ENCODE assay signal across 28 cellular contexts in genomic region chr20:41121399-41121798, GRCh38. TPM values are rescaled to one million over a fixed set of nuclear protein-coding genes. Genes with fewer than 3 reads are reported as not detected.
DNase-seq lines count a peak whose midpoint lies in the region; ATAC-seq and TF ChIP-seq lines count a peak whose summit lies in the region.
"Had no signal": no experiment of that assay in that cellular context is flagged by ENCODE, and none has a peak within 500 bp of the region (broad histone marks: within the 10 kb centered on the region; RNA-seq: fewer than 3 reads in every experiment).

No MANE protein-coding gene starts in this region.

- DNase-seq in CD4-positive, CD25-positive, alpha-beta regulatory T cell, result peak in 1 of 3 donors; percentile 36
- DNase-seq in CD4-positive, alpha-beta memory T cell, result peak in 1 of 5 donors; percentile 14
- DNase-seq in activated T-helper 1 cell treated with anti-CD3 and anti-CD28 coated beads, Interleukin-12 subunit alpha, Interleukin-12 subunit beta, Interleukin-2, Interleukin-4 antibody, amounts not matched to agents 30 ng/mL and 10 ng/mL and 1 ng/mL, durations not matched to agents 14 hours and 24 hours and 36 hours (ENCODE audit: low spot score), result no peak
- DNase-seq in endothelial cell (ENCODE audit: low spot score), result no peak
- no peak for DNase-seq in NCI-H526 treated with DMSO at 0.1 percent for 48 hours (lab: John Stamatoyannopoulos, UW)
- no peak for DNase-seq in NCI-H345 treated with DMSO at 0.1 percent for 48 hours (lab: John Stamatoyannopoulos, UW; ENCODE audit: unreplicated experiment)
- DNase-seq: activated effector memory CD4-positive, alpha-beta T cell treated with Interleukin-2 at 50 U/mL for 16 hours; aorta; C1 segment of cervical spinal cord; cortex of kidney; endodermal cell; GM23248; KBM-7; left colon; MG63; NCI-H1417; NCI-H2081; NCI-H226; NCI-H748 treated with DMSO at 0.1 percent for 48 hours; Peyer's patch; SIG-M5; stimulated activated CD4-positive, alpha-beta T cell treated with anti-CD3 and anti-CD28 coated beads, Interleukin-4, amount 100 ng/mL, for 24 hours; stimulated activated naive B cell treated with anti-CD40 and anti-IgM and Interleukin-4, amounts not matched to agents 10 μg/mL and 1 μg/mL and 100 μg/mL, for 72 hours; SW 1271 had no signal

- intact Hi-C loops in CD4-positive, alpha-beta memory T cell (cut with micrococcal nuclease), result no loop called here
- intact Hi-C loops in activated T-helper 1 cell treated with anti-CD3 and anti-CD28 coated beads, Interleukin-12 subunit alpha, Interleukin-12 subunit beta, Interleukin-2, Interleukin-4 antibody, amounts not matched to agents 30 ng/mL and 10 ng/mL and 1 ng/mL, durations not matched to agents 14 hours and 24 hours and 36 hours (cut with micrococcal nuclease), result no loop called here

- peaks cover 5 to 17% (median 11%) of the 10 kb centered on the region in 4 donors for H3K4me1 Mint-ChIP-seq in CD4-positive, CD25-positive, alpha-beta regulatory T cell
- H3K4me1 Mint-ChIP-seq in CD4-positive, alpha-beta memory T cell, result peaks cover 5 to 15% (median 10%) of the 10 kb centered on the region in 4 donors
- peaks cover 9% of the 10 kb centered on the region for H3K4me1 Mint-ChIP-seq in activated T-helper 1 cell treated with anti-CD3 and anti-CD28 coated beads, Interleukin-12 subunit alpha, Interleukin-12 subunit beta, Interleukin-2, Interleukin-4 antibody, amounts not matched to agents 30 ng/mL and 10 ng/mL and 1 ng/mL, durations not matched to agents 14 hours and 24 hours and 36 hours (ENCODE audit: low read depth)
- no peaks in the 10 kb centered on the region for H3K4me1 Mint-ChIP-seq in endothelial cell (ENCODE audit: unreplicated experiment)
- H3K4me1 Mint-ChIP-seq: endodermal cell; stimulated activated naive B cell treated with anti-CD40 and anti-IgM and Interleukin-4, amounts not matched to agents 10 μg/mL and 1 μg/mL and 100 μg/mL, for 72 hours had no signal

- no peaks in the 10 kb centered on the region for H3K27me3 Mint-ChIP-seq in CD4-positive, CD25-positive, alpha-beta regulatory T cell
- no peaks in the 10 kb centered on the region for H3K27me3 Mint-ChIP-seq in CD4-positive, alpha-beta memory T cell
- H3K27me3 Mint-ChIP-seq in activated T-helper 1 cell treated with anti-CD3 and anti-CD28 coated beads, Interleukin-12 subunit alpha, Interleukin-12 subunit beta, Interleukin-2, Interleukin-4 antibody, amounts not matched to agents 30 ng/mL and 10 ng/mL and 1 ng/mL, durations not matched to agents 14 hours and 24 hours and 36 hours (ENCODE audit: insufficient read depth), result no peaks in the 10 kb centered on the region
- no peaks in the 10 kb centered on the region for H3K27me3 Mint-ChIP-seq in endothelial cell (ENCODE audit: unreplicated experiment)
- H3K27me3 Mint-ChIP-seq: stimulated activated naive B cell treated with anti-CD40 and anti-IgM and Interleukin-4, amounts not matched to agents 10 μg/mL and 1 μg/mL and 100 μg/mL, for 72 hours had no signal

- H3K4me3 ChIP-seq in CD4-positive, CD25-positive, alpha-beta regulatory T cell (ENCODE audit: low read depth, low read length), result peak overlapping the region; percentile 16
- no peak overlapping the region for H3K4me3 ChIP-seq in CD4-positive, alpha-beta memory T cell (ENCODE audit: low read length in 2 of 2)
- H3K4me3 ChIP-seq: GM23248, hepatocyte, MG63, Peyer's patch, right atrium auricular region, suprapubic skin had no signal

- POLR2A ChIA-PET in CD4-positive, alpha-beta memory T cell (lab: Charles Lee; ENCODE audit: partially characterized antibody), result interaction anchor here (0.9 kb wide), 1 partner anchor 11 kb away, joined by 4 read pairs; no protein-coding TSS in a partner anchor

- H3K27me3 ChIP-seq in CD4-positive, CD25-positive, alpha-beta regulatory T cell (ENCODE audit: control insufficient read depth, insufficient read depth, low read length), result no peaks in the 10 kb centered on the region
- H3K27me3 ChIP-seq in CD4-positive, alpha-beta memory T cell (ENCODE audit: insufficient read depth, low read length), result no peaks in the 10 kb centered on the region
- H3K27me3 ChIP-seq: hepatocyte, MG63, Peyer's patch, right atrium auricular region, suprapubic skin had no signal

- no peak for TF ChIP-seq CTCF in endothelial cell (IDR thresholded peaks at IDR 0.05; ENCODE audit: unreplicated experiment)

- peak overlapping the region in 2 of 4 donors; percentile 20 to 27 for H3K4me3 Mint-ChIP-seq in CD4-positive, CD25-positive, alpha-beta regulatory T cell
- peak overlapping the region in 1 of 8 donors; percentile 19 for H3K4me3 Mint-ChIP-seq in CD4-positive, alpha-beta memory T cell
- H3K4me3 Mint-ChIP-seq in activated T-helper 1 cell treated with anti-CD3 and anti-CD28 coated beads, Interleukin-12 subunit alpha, Interleukin-12 subunit beta, Interleukin-2, Interleukin-4 antibody, amounts not matched to agents 30 ng/mL and 10 ng/mL and 1 ng/mL, durations not matched to agents 14 hours and 24 hours and 36 hours, result no peak overlapping the region
- peak overlapping the region; percentile 4 for H3K4me3 Mint-ChIP-seq in endothelial cell (ENCODE audit: unreplicated experiment)
- H3K4me3 Mint-ChIP-seq: endodermal cell; stimulated activated naive B cell treated with anti-CD40 and anti-IgM and Interleukin-4, amounts not matched to agents 10 μg/mL and 1 μg/mL and 100 μg/mL, for 72 hours had no signal

- H3K36me3 Mint-ChIP-seq in CD4-positive, CD25-positive, alpha-beta regulatory T cell, result peaks cover 63% of the 10 kb centered on the region
- peaks cover 52 to 82% of the 10 kb centered on the region in 2 donors for H3K36me3 Mint-ChIP-seq in CD4-positive, alpha-beta memory T cell
- H3K36me3 Mint-ChIP-seq in activated T-helper 1 cell treated with anti-CD3 and anti-CD28 coated beads, Interleukin-12 subunit alpha, Interleukin-12 subunit beta, Interleukin-2, Interleukin-4 antibody, amounts not matched to agents 30 ng/mL and 10 ng/mL and 1 ng/mL, durations not matched to agents 14 hours and 24 hours and 36 hours (ENCODE audit: low read depth), result peaks cover 65% of the 10 kb centered on the region
- H3K36me3 Mint-ChIP-seq in endothelial cell (ENCODE audit: low read depth, unreplicated experiment), result peaks cover 52% of the 10 kb centered on the region

- peaks cover 8% of the 10 kb centered on the region for H3K4me1 ChIP-seq in CD4-positive, CD25-positive, alpha-beta regulatory T cell (ENCODE audit: control insufficient read depth, insufficient read depth, low read length, poor library complexity, severe bottlenecking)
- H3K4me1 ChIP-seq in CD4-positive, alpha-beta memory T cell (ENCODE audit: insufficient read depth, low read length), result no peaks in the 10 kb centered on the region
- H3K4me1 ChIP-seq: right atrium auricular region, suprapubic skin had no signal

- H3K9me3 ChIP-seq in CD4-positive, CD25-positive, alpha-beta regulatory T cell (ENCODE audit: control insufficient read depth in 2 of 2, low read length in 2 of 2), result no peaks in the 10 kb centered on the region
- H3K9me3 ChIP-seq in CD4-positive, alpha-beta memory T cell (ENCODE audit: control insufficient read depth in 1 of 2, low read length in 2 of 2), result no peaks in the 10 kb centered on the region
- H3K9me3 ChIP-seq: MG63, Peyer's patch, right atrium auricular region, suprapubic skin had no signal

- no peaks in the 10 kb centered on the region for H3K9me3 Mint-ChIP-seq in CD4-positive, CD25-positive, alpha-beta regulatory T cell
- no peaks in the 10 kb centered on the region for H3K9me3 Mint-ChIP-seq in CD4-positive, alpha-beta memory T cell
- H3K9me3 Mint-ChIP-seq in activated T-helper 1 cell treated with anti-CD3 and anti-CD28 coated beads, Interleukin-12 subunit alpha, Interleukin-12 subunit beta, Interleukin-2, Interleukin-4 antibody, amounts not matched to agents 30 ng/mL and 10 ng/mL and 1 ng/mL, durations not matched to agents 14 hours and 24 hours and 36 hours, result no peaks in the 10 kb centered on the region
- H3K9me3 Mint-ChIP-seq in endothelial cell (ENCODE audit: unreplicated experiment), result no peaks in the 10 kb centered on the region
- H3K9me3 Mint-ChIP-seq: endodermal cell; stimulated activated naive B cell treated with anti-CD40 and anti-IgM and Interleukin-4, amounts not matched to agents 10 μg/mL and 1 μg/mL and 100 μg/mL, for 72 hours had no signal

- peaks cover 70% of the 10 kb centered on the region for H3K36me3 ChIP-seq in CD4-positive, CD25-positive, alpha-beta regulatory T cell (ENCODE audit: control insufficient read depth, insufficient read depth, low read length)
- H3K36me3 ChIP-seq in CD4-positive, alpha-beta memory T cell (ENCODE audit: insufficient read depth, low read length), result peaks cover 60% of the 10 kb centered on the region

- ATAC-seq in CD4-positive, CD25-positive, alpha-beta regulatory T cell (ENCODE audit: low read depth in 2 of 2), result no peak
- ATAC-seq in HG02938 (IDR thresholded peaks at IDR 0.05; ENCODE audit: unreplicated experiment), result no peak
- ATAC-seq: left colon; stimulated activated naive B cell treated with anti-CD40 and anti-IgM and Interleukin-4, amounts not matched to agents 10 μg/mL and 1 μg/mL and 100 μg/mL, for 72 hours had no signal

- no peak overlapping the region for H3K27ac ChIP-seq in CD4-positive, CD25-positive, alpha-beta regulatory T cell (ENCODE audit: insufficient read depth, low read length, poor library complexity, severe bottlenecking)
- peak overlapping the region; percentile 6 for H3K27ac ChIP-seq in CD4-positive, alpha-beta memory T cell (ENCODE audit: low read depth, low read length)
- H3K27ac ChIP-seq: GM23248, hepatocyte, Peyer's patch, right atrium auricular region, suprapubic skin had no signal

- H3K27ac Mint-ChIP-seq in CD4-positive, CD25-positive, alpha-beta regulatory T cell, result peak overlapping the region; percentile 64 to 81 (median 79)
- peak overlapping the region in 6 of 7 donors; percentile 34 to 88 (median 72) for H3K27ac Mint-ChIP-seq in CD4-positive, alpha-beta memory T cell
- peak overlapping the region; percentile 69 for H3K27ac Mint-ChIP-seq in activated T-helper 1 cell treated with anti-CD3 and anti-CD28 coated beads, Interleukin-12 subunit alpha, Interleukin-12 subunit beta, Interleukin-2, Interleukin-4 antibody, amounts not matched to agents 30 ng/mL and 10 ng/mL and 1 ng/mL, durations not matched to agents 14 hours and 24 hours and 36 hours
- no peak overlapping the region for H3K27ac Mint-ChIP-seq in endothelial cell (ENCODE audit: unreplicated experiment)
- H3K27ac Mint-ChIP-seq: endodermal cell had no signal

- CTCF ChIA-PET in CD4-positive, alpha-beta memory T cell (lab: Charles Lee; ENCODE audit: partially characterized antibody), result interaction anchor here (0.7 to 5.1 kb wide), 7 partner anchors 13 to 159 kb away, joined by 3 to 33 read pairs (median 6); no protein-coding TSS in a partner anchor

RNA-seq across cellular contexts. Expression of gene PLCG1, which starts 15.9 kb away (rescaled TPM):
- 540 TPM for total RNA-seq in CD4-positive, CD25-positive, alpha-beta regulatory T cell
- 10 to 100 TPM; 30.4 to 36.1 (median 33.0) TPM for polyA plus RNA-seq in CD4-positive, CD25-positive, alpha-beta regulatory T cell
- 100 to 1,000 TPM; 319 to 320 TPM for total RNA-seq in CD4-positive, alpha-beta memory T cell
- 10 to 100 TPM; 22.8 to 68.7 TPM for polyA plus RNA-seq in CD4-positive, alpha-beta memory T cell
- 203 and 205 TPM in 2 replicates for total RNA-seq in activated T-helper 1 cell treated with anti-CD3 and anti-CD28 coated beads, Interleukin-12 subunit alpha, Interleukin-12 subunit beta, Interleukin-2, Interleukin-4 antibody, amounts not matched to agents 30 ng/mL and 10 ng/mL and 1 ng/mL, durations not matched to agents 14 hours and 24 hours and 36 hours
- total RNA-seq in endothelial cell (ENCODE audit: unreplicated experiment), result 456 TPM
